1 cellular context compared by ENCODE assay signal in genomic region chr16:10897134-10897533, GRCh38.
TF ChIP-seq lines count a peak whose summit lies in the region.

No MANE protein-coding gene starts in this region.

TF ChIP-seq in GM12878, 131 proteins besides CTCF, POLR2A, EP300 and RAD21 (continued from another document and continues in another):
- TF ChIP-seq RCOR1 (conservative IDR thresholded peaks at IDR 0.05; ENCODE audit: low read depth, low read length): 0 out of 2 replicates have a peak, but pooled peaks have one; percentile 74
- TF ChIP-seq SPI1 (IDR thresholded peaks at IDR 0.05; ENCODE audit: borderline replicate concordance, insufficient read depth, low read depth, low read length): peak; percentile 90
- TF ChIP-seq BCL11A (IDR thresholded peaks at IDR 0.05; ENCODE audit: low read depth, low read length): no peak
- no peak for TF ChIP-seq CBX3 (IDR thresholded peaks at IDR 0.05; ENCODE audit: borderline replicate concordance, low read depth)
- TF ChIP-seq NFYA (IDR thresholded peaks at IDR 0.05; ENCODE audit: borderline replicate concordance, low read depth, low read length): no peak
- TF ChIP-seq ZNF274 (IDR thresholded peaks at IDR 0.05; ENCODE audit: insufficient read depth, insufficient read length): no peak
- peak; percentile 61 for TF ChIP-seq SKIL (IDR thresholded peaks at IDR 0.05; ENCODE audit: low read depth, poor library complexity, severe bottlenecking)
- TF ChIP-seq ZNF207 (IDR thresholded peaks at IDR 0.05; ENCODE audit: borderline replicate concordance): no peak
- no peak for TF ChIP-seq MEF2A (IDR thresholded peaks at IDR 0.05; ENCODE audit: insufficient read depth, low read depth, low read length)
- TF ChIP-seq USF1 (IDR thresholded peaks at IDR 0.05; ENCODE audit: borderline replicate concordance, extremely low read length, insufficient read depth, low read depth, low read length): no peak
- TF ChIP-seq ESRRA (IDR thresholded peaks at IDR 0.05; ENCODE audit: low read length): no peak
- TF ChIP-seq NR2F1 (conservative IDR thresholded peaks at IDR 0.05): 0 out of 2 replicates have a peak, but pooled peaks have one; percentile 42
- no peak for TF ChIP-seq SRF (IDR thresholded peaks at IDR 0.05; ENCODE audit: low read depth in 2 of 2, low read length in 2 of 2)
- TF ChIP-seq YBX1 (IDR thresholded peaks at IDR 0.05): no peak
- no peak for TF ChIP-seq SMAD1 (IDR thresholded peaks at IDR 0.05; ENCODE audit: low read depth, partially characterized antibody)
- no peak for TF ChIP-seq ASH2L (IDR thresholded peaks at IDR 0.05; ENCODE audit: borderline replicate concordance, low read depth)
- no peak for TF ChIP-seq FOS (IDR thresholded peaks at IDR 0.05; ENCODE audit: borderline replicate concordance, extremely low read depth, insufficient read length)
- no peak for TF ChIP-seq EZH2 (IDR thresholded peaks at IDR 0.05; ENCODE audit: borderline replicate concordance, control insufficient read depth, low read depth, low read length)
- TF ChIP-seq ZBTB33 (IDR thresholded peaks at IDR 0.05): no peak
- TF ChIP-seq RB1 (IDR thresholded peaks at IDR 0.05; ENCODE audit: borderline replicate concordance): no peak
- no peak for TF ChIP-seq MLLT1 (IDR thresholded peaks at IDR 0.05)
- no peak for TF ChIP-seq BCL3 (IDR thresholded peaks at IDR 0.05; ENCODE audit: borderline replicate concordance, insufficient read depth, low read depth, low read length, poor library complexity, severe bottlenecking)
- TF ChIP-seq TCF3 (IDR thresholded peaks at IDR 0.05; ENCODE audit: borderline replicate concordance, insufficient read depth, low read depth, low read length): no peak
- TF ChIP-seq CHD1 (IDR thresholded peaks at IDR 0.05; ENCODE audit: low read depth, low read length): no peak
- TF ChIP-seq STAT1 (conservative IDR thresholded peaks at IDR 0.05): no peak
- TF ChIP-seq RELA (IDR thresholded peaks at IDR 0.05; ENCODE audit: borderline replicate concordance, partially characterized antibody): no peak
- TF ChIP-seq BHLHE40 (IDR thresholded peaks at IDR 0.05; ENCODE audit: borderline replicate concordance in 1 of 2, low read depth in 2 of 2, low read length in 1 of 2): peak; percentile 21 to 74; a peak in 2 of 4 replicates
- no peak for TF ChIP-seq E2F8 (IDR thresholded peaks at IDR 0.05; ENCODE audit: low read depth, partially characterized antibody)
- no peak for TF ChIP-seq NFXL1 (IDR thresholded peaks at IDR 0.05; ENCODE audit: borderline replicate concordance)
- no peak for TF ChIP-seq YY1 (IDR thresholded peaks at IDR 0.05; ENCODE audit: low read depth, low read length)
- TF ChIP-seq IKZF1 (conservative IDR thresholded peaks at IDR 0.05): peak; percentile 92
- TF ChIP-seq SREBF1 (IDR thresholded peaks at IDR 0.05; ENCODE audit: low read length): no peak
- TF ChIP-seq HCFC1 (IDR thresholded peaks at IDR 0.05; ENCODE audit: low read length): no peak
- no peak for TF ChIP-seq ELK1 (IDR thresholded peaks at IDR 0.05; ENCODE audit: low read depth, low read length)
- TF ChIP-seq ATF3 (IDR thresholded peaks at IDR 0.05; ENCODE audit: borderline replicate concordance, extremely low read depth, low read depth, low read length): no peak
- TF ChIP-seq NFIC (IDR thresholded peaks at IDR 0.05; ENCODE audit: low read depth, low read length): no peak
- TF ChIP-seq NRF1 (conservative IDR thresholded peaks at IDR 0.05; ENCODE audit: low read depth, low read length): no peak
- TF ChIP-seq ZNF24 (IDR thresholded peaks at IDR 0.05): no peak
- TF ChIP-seq REST (IDR thresholded peaks at IDR 0.05; ENCODE audit: low read depth, low read length): no peak
- peak; percentile 92 for TF ChIP-seq RELB (IDR thresholded peaks at IDR 0.05; ENCODE audit: low read depth)
- TF ChIP-seq EGR1 (IDR thresholded peaks at IDR 0.05; ENCODE audit: borderline replicate concordance in 1 of 2, low read depth in 2 of 2, low read length in 2 of 2): no peak
- TF ChIP-seq FOXK2 (IDR thresholded peaks at IDR 0.05): no peak
- TF ChIP-seq STAT3 (IDR thresholded peaks at IDR 0.05; ENCODE audit: low read depth, low read length): 0 out of 2 replicates have a peak, but pooled peaks have one; percentile 16
- no peak for TF ChIP-seq ZBED1 (IDR thresholded peaks at IDR 0.05; ENCODE audit: borderline replicate concordance)
- no peak for TF ChIP-seq FOXM1 (IDR thresholded peaks at IDR 0.05; ENCODE audit: low read depth, low read length)
- TF ChIP-seq PAX8 (IDR thresholded peaks at IDR 0.05): no peak
- no peak for TF ChIP-seq TCF12 (IDR thresholded peaks at IDR 0.05; ENCODE audit: low read depth, low read length)
- TF ChIP-seq KLF5 (IDR thresholded peaks at IDR 0.05; ENCODE audit: partially characterized antibody): no peak
- TF ChIP-seq TARDBP (IDR thresholded peaks at IDR 0.05; ENCODE audit: borderline replicate concordance): no peak
